ENCODE assay signal across 8 cellular contexts in genomic region chr19:40571005-40571318, GRCh38. TPM values are rescaled to one million over a fixed set of nuclear protein-coding genes. Genes with fewer than 3 reads are reported as not detected.
DNase-seq lines count a peak whose midpoint lies in the region; ATAC-seq and TF ChIP-seq lines count a peak whose summit lies in the region.

No MANE protein-coding gene starts in this region.

- peak overlapping the region; percentile 45 to 79 (median 54) for H3K27ac Mint-ChIP-seq in brain
- peak overlapping the region; percentile 63 to 80 for H3K27ac Mint-ChIP-seq in natural killer cell

- H3K9me3 Mint-ChIP-seq in brain = peaks cover 0 to 6% (median 2%) of the 10 kb centered on the region in 5 experiments
- no peaks in the 10 kb centered on the region for H3K9me3 Mint-ChIP-seq in natural killer cell

- no peak for TF ChIP-seq CTCF in BE2C (IDR thresholded peaks at IDR 0.05; ENCODE audit: low read depth, low read length)
- TF ChIP-seq CTCF in HL-60 (IDR thresholded peaks at IDR 0.05; ENCODE audit: insufficient read depth, low read length) = no peak
- no peak for TF ChIP-seq CTCF in brain (conservative IDR thresholded peaks at IDR 0.05)
- TF ChIP-seq CTCF in natural killer cell (IDR thresholded peaks at IDR 0.05) = no peak

- H3K27ac ChIP-seq in HL-60 (replicated peaks) = no peak overlapping the region

- H3K4me3 Mint-ChIP-seq in brain (peak overlapping the region; percentile 73 to 82 (median 80)), natural killer cell (peak overlapping the region; percentile 54)

- no peak for DNase-seq in BE2C
- DNase-seq in HL-60 (ENCODE audit: low read depth in 1 of 2, low spot score in 1 of 2) = no peak
- no peak for DNase-seq in natural killer cell
- no peak for DNase-seq in OCI-M1 (lab: John Stamatoyannopoulos, UW)

- no peaks in the 10 kb centered on the region for H3K9me3 ChIP-seq in BE2C

- ATAC-seq in natural killer cell = no peak
- ATAC-seq in HG02610 (IDR thresholded peaks at IDR 0.05; ENCODE audit: unreplicated experiment) = no peak
- ATAC-seq in GM19351 (IDR thresholded peaks at IDR 0.05; ENCODE audit: unreplicated experiment) = no peak
- ATAC-seq in HG02885 (IDR thresholded peaks at IDR 0.05; ENCODE audit: poor library complexity, unreplicated experiment) = no peak

- H3K4me3 ChIP-seq in BE2C (ENCODE audit: low read depth, low read length) (peak overlapping the region; percentile 25; the same call in 1 of the 2 replicates), HL-60 (replicated peaks; ENCODE audit: insufficient read depth, low read length) (peak overlapping the region; percentile 6; the same call in 1 of the 2 replicates)

- H3K4me1 ChIP-seq in BE2C = peaks cover 7% of the 10 kb centered on the region

- H3K4me1 Mint-ChIP-seq in brain (peaks cover 15% of the 10 kb centered on the region), natural killer cell (peaks cover 14 to 17% of the 10 kb centered on the region in 2 donors)

- intact Hi-C loops in natural killer cell (cut with micrococcal nuclease) = loop anchor here (2.0 kb wide), 1 partner anchor 34 kb away; no protein-coding TSS in a partner anchor

- peaks cover 48% of the 10 kb centered on the region for H3K27me3 Mint-ChIP-seq in brain
- H3K27me3 Mint-ChIP-seq in natural killer cell (ENCODE audit: low read depth in 2 of 2) = peaks cover 2 to 10% of the 10 kb centered on the region in 2 donors

- H3K36me3 Mint-ChIP-seq in brain (no peaks in the 10 kb centered on the region), natural killer cell (no peaks in the 10 kb centered on the region)

- H3K27me3 ChIP-seq in BE2C (peaks cover 16% of the 10 kb centered on the region), HL-60 (ENCODE audit: insufficient read depth, poor library complexity, severe bottlenecking) (peaks cover 21% of the 10 kb centered on the region)

- H3K36me3 ChIP-seq in BE2C = no peaks in the 10 kb centered on the region

RNA-seq across cellular contexts. Expression of gene SHKBP1, which starts 5.7 kb away (rescaled TPM):
- polyA plus RNA-seq in BE2C (2012; ENCODE audit: insufficient read depth, insufficient read length, low read depth) = 58.0 TPM
- polyA plus RNA-seq in brain (ENCODE audit: insufficient read depth, low read depth, low replicate concordance) = 57.3 TPM
- 100 to 1,000 TPM; 209 to 224 (median 209) TPM for total RNA-seq in natural killer cell

RNA-seq across cellular contexts. Expression of gene LTBP4, which starts 30.2 kb away (rescaled TPM):
- polyA plus RNA-seq in BE2C (2012; ENCODE audit: insufficient read depth, insufficient read length, low read depth) = 116 TPM
- polyA plus RNA-seq in brain (ENCODE audit: insufficient read depth, low read depth, low replicate concordance) = 50.0 TPM
- 100 to 1,000 TPM; 153 to 182 (median 157) TPM for total RNA-seq in natural killer cell
